In genomic region chr1:246450485-246451251, GRCh38 we compare ENCODE assay signal across 1 cellular context.
A peak's percentile ranks its signal among the peaks of the same experiment; 100 is the strongest.
TF ChIP-seq lines count a peak whose summit lies in the region.

No MANE protein-coding gene starts in this region.

TF ChIP-seq in GM12878, 131 proteins besides CTCF, POLR2A, EP300 and RAD21 (continued from another document):
- peak; percentile 49; the same call in 1 of the 2 replicates for TF ChIP-seq RELB (IDR thresholded peaks at IDR 0.05; ENCODE audit: low read depth)
- 0 out of 2 replicates have a peak, but pooled peaks have one; percentile 17 for TF ChIP-seq YY1 (IDR thresholded peaks at IDR 0.05; ENCODE audit: low read depth, low read length)
- peak; percentile 77 for TF ChIP-seq SMC3 (IDR thresholded peaks at IDR 0.05; ENCODE audit: borderline replicate concordance, low read length)
- no peak for TF ChIP-seq ATF2 (IDR thresholded peaks at IDR 0.05; ENCODE audit: low read length)
- TF ChIP-seq FOXK2 (IDR thresholded peaks at IDR 0.05), result no peak
- peak; percentile 75 for TF ChIP-seq RUNX3 (IDR thresholded peaks at IDR 0.05; ENCODE audit: low read length)
- no peak for TF ChIP-seq CHD2 (IDR thresholded peaks at IDR 0.05; ENCODE audit: borderline replicate concordance, low read depth, low read length)
- no peak for TF ChIP-seq EZH2 (IDR thresholded peaks at IDR 0.05; ENCODE audit: borderline replicate concordance, control insufficient read depth, low read depth, low read length)
- TF ChIP-seq BCL3 (IDR thresholded peaks at IDR 0.05; ENCODE audit: borderline replicate concordance, insufficient read depth, low read depth, low read length, poor library complexity, severe bottlenecking), result no peak
